4 cellular contexts compared by ENCODE assay signal in genomic region chr5:141031006-141031405, GRCh38. TPM values are rescaled to one million over a fixed set of nuclear protein-coding genes. Genes with fewer than 3 reads are reported as not detected.
"Had no signal": no experiment of that assay in that cellular context is flagged by ENCODE, and none has a peak within 500 bp of the region (broad histone marks: within the 10 kb centered on the region; RNA-seq: fewer than 3 reads in every experiment).

No MANE protein-coding gene starts in this region.

- DNase-seq: GDM1, GF-D8 had no signal

- H3K4me3 ChIP-seq: GM12878 had no signal

- ATAC-seq: GM12878 had no signal

RNA-seq across cellular contexts. Expression of gene PCDHB1, which starts 20.2 kb away (rescaled TPM):
- total RNA-seq: G401, GM12878 had no signal
- polyA plus RNA-seq: GM12878 had no signal
